In the genomic region with DNA sequence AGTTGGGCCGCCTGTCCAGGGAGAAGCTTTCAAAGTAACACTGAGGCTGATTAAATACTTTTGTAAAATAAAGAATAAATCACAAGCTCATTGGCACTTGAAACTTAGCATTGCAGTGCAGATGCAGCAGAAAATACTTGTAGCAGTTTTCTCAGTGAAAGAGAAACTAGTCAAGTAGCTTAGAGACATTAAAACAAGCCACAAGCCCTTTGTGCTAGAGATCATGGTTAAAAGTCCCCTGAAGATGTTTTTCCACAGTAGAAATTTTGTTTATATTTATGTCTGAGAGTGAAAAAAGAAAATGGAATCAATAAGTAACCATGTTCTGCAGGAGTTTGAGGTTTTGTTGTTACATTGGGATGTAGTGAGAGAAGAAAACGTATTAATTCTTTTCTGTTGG, we compare ENCODE assay signal across 15 cellular contexts. TPM values are rescaled to one million over a fixed set of nuclear protein-coding genes. Genes with fewer than 3 reads are reported as not detected.
DNase-seq lines count a peak whose midpoint lies in the region; ATAC-seq, FAIRE-seq and TF ChIP-seq lines count a peak whose summit lies in the region.
"Had no signal": no experiment of that assay in that cellular context is flagged by ENCODE, and none has a peak within 500 bp of the region (broad histone marks: within the 10 kb centered on the region; RNA-seq: fewer than 3 reads in every experiment).

No MANE protein-coding gene starts in this region.

- H3K27me3 Mint-ChIP-seq in activated CD4-positive, alpha-beta T cell treated with anti-CD3 and anti-CD28 coated beads for 36 hours = no peaks in the 10 kb centered on the region

- H3K79me2 ChIP-seq in GM12878 (ENCODE audit: control insufficient read depth, insufficient read depth, low read length) (peaks cover 72% of the 10 kb centered on the region), smooth muscle cell (ENCODE audit: low read depth) (peaks cover 92% of the 10 kb centered on the region)

- no peak overlapping the region for H3K9ac ChIP-seq in GM12878 (ENCODE audit: control insufficient read depth, insufficient read depth, low read length)
- H3K9ac ChIP-seq in smooth muscle cell (ENCODE audit: low read depth) = no peak overlapping the region

- H2AFZ ChIP-seq in GM12878 (ENCODE audit: control insufficient read depth, low read depth, low read length) = no peak overlapping the region
- no peak overlapping the region for H2AFZ ChIP-seq in smooth muscle cell (ENCODE audit: low read depth)

- intact Hi-C loops in activated CD4-positive, alpha-beta T cell treated with anti-CD3 and anti-CD28 coated beads for 36 hours (cut with DNase I, micrococcal nuclease) = no loop called here
- intact Hi-C loops in GM12878 (cut with micrococcal nuclease; ENCODE audit: unreplicated experiment) (no loop called here), uterus (cut with DNase I; ENCODE audit: low total_unique reads) (no loop called here)

- H3K4me1 Mint-ChIP-seq in activated CD4-positive, alpha-beta T cell treated with anti-CD3 and anti-CD28 coated beads for 36 hours = peaks cover 43% of the 10 kb centered on the region

- TF ChIP-seq POLR2A in GM12878 (IDR thresholded peaks at IDR 0.05; ENCODE audit: low read depth, low read length) (no peak), uterus (IDR thresholded peaks at IDR 0.05) (no peak)

- TF ChIP-seq RAD21 in GM12878 (IDR thresholded peaks at IDR 0.05; ENCODE audit: insufficient read depth, low read depth, low read length) = no peak

- peak; percentile 79 for FAIRE-seq in GM12878 (lab: Jason Lieb, UNC)
- FAIRE-seq: A204.1, H54 had no signal

- H3K4me1 ChIP-seq in GM12878 (ENCODE audit: control insufficient read depth, insufficient read depth, low read length) (peaks cover 14% of the 10 kb centered on the region; the same call in 1 of the 2 replicates), neutrophil (ENCODE audit: control insufficient read depth in 1 of 2, insufficient read depth in 1 of 2, low read depth in 1 of 2, low read length in 1 of 2) (peaks cover 26 to 40% of the 10 kb centered on the region in 2 experiments), smooth muscle cell (ENCODE audit: low read depth) (peaks cover 21% of the 10 kb centered on the region), uterus (peaks cover 0 to 6% of the 10 kb centered on the region in 2 donors)
- H3K4me1 ChIP-seq in effector memory CD4-positive, alpha-beta T cell (ENCODE audit: control insufficient read depth, insufficient read depth, low read length, poor library complexity, severe bottlenecking) = peaks cover 3% of the 10 kb centered on the region

- H4K20me1 ChIP-seq in GM12878 (ENCODE audit: control insufficient read depth, insufficient read depth) = no peaks in the 10 kb centered on the region
- peaks cover 84% of the 10 kb centered on the region for H4K20me1 ChIP-seq in smooth muscle cell (ENCODE audit: low read depth)

- CTCF ChIA-PET in activated CD4-positive, alpha-beta T cell treated with anti-CD3 and anti-CD28 coated beads for 36 hours (lab: Charles Lee) = interaction anchor here (0.9 to 1.5 kb wide), 2 partner anchors 10 to 81 kb away, joined by 3 read pairs; no protein-coding TSS in a partner anchor
- CTCF ChIA-PET in GM12878 (lab: Yijun Ruan, JAX) = interaction anchor here (0.6 to 1.0 kb wide), 2 partner anchors 31 to 1871 kb away, joined by 5 read pairs; no protein-coding TSS in a partner anchor

- H3K4me3 ChIP-seq in GM12878 (peak overlapping the region; percentile 1; the same call in 1 of the 2 replicates), neutrophil (ENCODE audit: low read depth in 1 of 2, low read length in 1 of 2) (no peak overlapping the region), smooth muscle cell (no peak overlapping the region), uterus (no peak overlapping the region)
- no peak overlapping the region for H3K4me3 ChIP-seq in effector memory CD4-positive, alpha-beta T cell (ENCODE audit: insufficient read depth, low read depth, low read length, poor library complexity, severe bottlenecking)
- H3K4me3 ChIP-seq: transverse colon had no signal

- DNase-seq in activated CD4-positive, alpha-beta T cell treated with anti-CD3 and anti-CD28 coated beads for 36 hours = no peak
- DNase-seq in activated CD4-positive, alpha-beta T cell treated with anti-CD3 and anti-CD28 coated beads, Interleukin-2, amount 50 U/mL, for 1 hour = no peak
- DNase-seq in GM12878 (ENCODE audit: low read depth, low spot score) (peak; percentile 24), smooth muscle cell (lab: John Stamatoyannopoulos, UW; ENCODE audit: unreplicated experiment) (no peak), uterus (no peak)
- no peak for DNase-seq in effector memory CD4-positive, alpha-beta T cell
- DNase-seq: NCI-H1436, NCI-H82, SIG-M5, transverse colon had no signal

- no peak overlapping the region for H3K4me3 Mint-ChIP-seq in activated CD4-positive, alpha-beta T cell treated with anti-CD3 and anti-CD28 coated beads for 36 hours

- RAD21 ChIA-PET in GM12878 (lab: Charles Lee; ENCODE audit: unreplicated experiment) = interaction anchor here (1.0 to 1.1 kb wide), 4 partner anchors 16 to 330 kb away, joined by 3 to 5 read pairs (median 4); partner anchors contain the start of gene RBM25

- H3K36me3 ChIP-seq in GM12878 (ENCODE audit: control insufficient read depth in 2 of 2, insufficient read depth in 2 of 2, low read length in 1 of 2) (no peaks in the 10 kb centered on the region), neutrophil (no peaks in the 10 kb centered on the region), smooth muscle cell (ENCODE audit: low read depth) (no peaks in the 10 kb centered on the region), uterus (no peaks in the 10 kb centered on the region)
- no peaks in the 10 kb centered on the region for H3K36me3 ChIP-seq in effector memory CD4-positive, alpha-beta T cell (ENCODE audit: control insufficient read depth, insufficient read depth, low read length)
- H3K36me3 ChIP-seq: transverse colon had no signal

- SMC1A ChIA-PET in GM12878 (lab: Charles Lee; ENCODE audit: uncharacterized antibody, unreplicated experiment) = interaction anchor here (0.6 to 1.6 kb wide), 9 partner anchors 10 to 1821 kb away, joined by 3 to 6 read pairs (median 4); no protein-coding TSS in a partner anchor

- H3K27ac ChIP-seq in GM12878 (ENCODE audit: control insufficient read depth, insufficient read depth) (peak overlapping the region; percentile 27; the same call in 1 of the 2 replicates), neutrophil (peak overlapping the region; percentile 42), smooth muscle cell (ENCODE audit: low read depth) (no peak overlapping the region), uterus (no peak overlapping the region)
- H3K27ac ChIP-seq in effector memory CD4-positive, alpha-beta T cell (ENCODE audit: insufficient read depth, low read length, poor library complexity, severe bottlenecking) = no peak overlapping the region

- H3K9me3 ChIP-seq in GM12878 (replicated peaks; ENCODE audit: control insufficient read depth, insufficient read depth, low read length) (no peaks in the 10 kb centered on the region), neutrophil (no peaks in the 10 kb centered on the region), smooth muscle cell (replicated peaks; ENCODE audit: low read depth) (no peaks in the 10 kb centered on the region), uterus (no peaks in the 10 kb centered on the region)
- H3K9me3 ChIP-seq in effector memory CD4-positive, alpha-beta T cell (ENCODE audit: control insufficient read depth, low read length) = no peaks in the 10 kb centered on the region
- H3K9me3 ChIP-seq: transverse colon had no signal

- H3K4me2 ChIP-seq in GM12878 (ENCODE audit: control insufficient read depth, insufficient read depth) (0 out of 2 replicates have a peak overlapping the region, but pooled peaks have one; percentile 41), smooth muscle cell (no peak overlapping the region)

- TF ChIP-seq EP300 in GM12878 (IDR thresholded peaks at IDR 0.05; ENCODE audit: borderline replicate concordance in 1 of 2, control insufficient read depth in 1 of 2, low read depth in 2 of 2, low read length in 2 of 2) = no peak

- peak overlapping the region; percentile 55 for H3K27ac Mint-ChIP-seq in activated CD4-positive, alpha-beta T cell treated with anti-CD3 and anti-CD28 coated beads for 36 hours

- no peaks in the 10 kb centered on the region for H3K9me3 Mint-ChIP-seq in activated CD4-positive, alpha-beta T cell treated with anti-CD3 and anti-CD28 coated beads for 36 hours (ENCODE audit: low read depth)

- peaks cover 10% of the 10 kb centered on the region for H3K36me3 Mint-ChIP-seq in activated CD4-positive, alpha-beta T cell treated with anti-CD3 and anti-CD28 coated beads for 36 hours (ENCODE audit: low read depth)

- no TSS peak for BruUV-seq in GM12878 (replicated peaks; lab: Mats Ljungman, UMichigan)

- peaks cover 10% of the 10 kb centered on the region for H3F3A ChIP-seq in smooth muscle cell (ENCODE audit: low read depth)

- POLR2A ChIA-PET in activated CD4-positive, alpha-beta T cell treated with anti-CD3 and anti-CD28 coated beads for 36 hours (lab: Charles Lee) = interaction anchor here (0.7 kb wide), 1 partner anchor 57 kb away, joined by 4 read pairs; no protein-coding TSS in a partner anchor
- POLR2A ChIA-PET in GM12878 (lab: Charles Lee) = interaction anchor here (0.7 to 1.1 kb wide), 4 partner anchors 43 to 329 kb away, joined by 3 read pairs; no protein-coding TSS in a partner anchor

- H3K27me3 ChIP-seq in GM12878 (replicated peaks in 1 of 2; ENCODE audit: control insufficient read depth in 2 of 2, insufficient read depth in 2 of 2, low read length in 1 of 2) = no peaks in the 10 kb centered on the region
- H3K27me3 ChIP-seq in neutrophil = no peaks in the 10 kb centered on the region
- H3K27me3 ChIP-seq in smooth muscle cell (ENCODE audit: low read depth) = no peaks in the 10 kb centered on the region
- H3K27me3 ChIP-seq in uterus = no peaks in the 10 kb centered on the region
- H3K27me3 ChIP-seq in effector memory CD4-positive, alpha-beta T cell (replicated peaks; ENCODE audit: control insufficient read depth, insufficient read depth, low read length, poor library complexity, severe bottlenecking) = no peaks in the 10 kb centered on the region
- H3K27me3 ChIP-seq: transverse colon had no signal

- in situ Hi-C loops in GM12878 (cut with MboI) = no loop called here

- no peak for TF ChIP-seq CTCF in GM12878 (IDR thresholded peaks at IDR 0.05 in 2 of 3, conservative IDR thresholded peaks at IDR 0.05 in 1 of 3; ENCODE audit: control insufficient read depth in 2 of 3, extremely low read depth in 1 of 3, insufficient read depth in 1 of 3, low read depth in 3 of 3, low read length in 3 of 3)
- no peak for TF ChIP-seq CTCF in neutrophil (IDR thresholded peaks at IDR 0.05)
- no peak for TF ChIP-seq CTCF in smooth muscle cell (IDR thresholded peaks at IDR 0.05; ENCODE audit: borderline replicate concordance, insufficient read depth, poor library complexity, severe bottlenecking)
- no peak for TF ChIP-seq CTCF in uterus (IDR thresholded peaks at IDR 0.05)

- ATAC-seq in activated CD4-positive, alpha-beta T cell treated with anti-CD3 and anti-CD28 coated beads for 36 hours = peak; percentile 23
- ATAC-seq in GM21825 (IDR thresholded peaks at IDR 0.05; ENCODE audit: unreplicated experiment) (peak; percentile 62), GM12878 (peak; percentile 87)
- ATAC-seq: esophagus mucosa had no signal

- 19% methylated on average over 2 of the region's 2 CpGs for WGBS in GM12878 (ENCODE audit: insufficient coverage, insufficient replicate concordance, low lambda C conversion rate, missing lambda C conversion rate)
- WGBS in smooth muscle cell (ENCODE audit: low lambda C conversion rate) = 100% methylated on average over 2 of the region's 2 CpGs

RNA-seq across cellular contexts. Expression of gene PSEN1, which starts 5.9 kb away (rescaled TPM):
- 10 to 100 TPM; 31.2 to 31.6 TPM for total RNA-seq in activated CD4-positive, alpha-beta T cell treated with anti-CD3 and anti-CD28 coated beads for 36 hours
- total RNA-seq in GM12878 (2013; cell fraction: nucleolus; rRNA removed) = 107 and 112 TPM in 2 replicates
- 21.5 and 27.2 TPM in 2 replicates for total RNA-seq in GM12878 (2014; rRNA removed)
- 21.9 and 22.0 TPM in 2 replicates for total RNA-seq in GM12878 (2014; rRNA removed; fragmentation: Illumina TruSeq; extraction: Trizol)
- total RNA-seq in GM12878 (2021) = 27.5 and 28.3 TPM in 2 replicates
- 27.8 TPM for polyA plus RNA-seq in GM12878 (2011; ENCODE audit: low read depth)
- polyA plus RNA-seq in GM12878 (2011; rRNA removed) = 17.9 and 19.2 TPM in 2 replicates
- 11.1 and 24.9 TPM in 2 replicates for polyA plus RNA-seq in GM12878 (2011; cell fraction: cytosol; rRNA removed)
- polyA plus RNA-seq in GM12878 (2011; cell fraction: nucleus; rRNA removed) = 12.2 and 12.5 TPM in 2 replicates
- 19.6 and 20.5 TPM in 2 replicates for polyA plus RNA-seq in GM12878 (2012)
- polyA plus RNA-seq in GM12878 (2014; fragmentation: Illumina TruSeq; extraction: Trizol) = 32.3 and 37.3 TPM in 2 replicates
- 10 to 100 TPM in 1 of 2 experiments, 1 to 10 TPM in 1; 8.9 to 10.1 TPM for polyA plus RNA-seq in GM12878 (2014; fragmentation: Nextera tagmentation; extraction: Ambion mirVana)
- 15.4 and 17.5 TPM in 2 replicates for polyA plus RNA-seq in GM12878 (2014; rRNA removed)
- polyA plus RNA-seq in GM12878 (2016; fragmentation: Nextera tagmentation; extraction: Ambion mirVana) = 10 to 100 TPM; 28.7 to 31.5 TPM
- 45.2 and 48.2 TPM in 2 replicates for polyA minus RNA-seq in GM12878 (2011; rRNA and poly(A)+ RNA removed)
- polyA minus RNA-seq in GM12878 (2011; cell fraction: cytosol; rRNA and poly(A)+ RNA removed) = 10.7 and 22.6 TPM in 2 replicates
- 14.7 and 25.4 TPM in 2 replicates for polyA minus RNA-seq in GM12878 (2011; cell fraction: nucleus; rRNA and poly(A)+ RNA removed)
- 40.6 and 55.1 TPM in 2 replicates for total RNA-seq in smooth muscle cell
- 34.5 and 37.7 TPM in 2 replicates for polyA plus RNA-seq in smooth muscle cell
- total RNA-seq in uterus = 100 to 1,000 TPM in 1 of 4 donors, 10 to 100 TPM in 3; 38.8 to 129 (median 67.8) TPM

Comparison
In these comparisons a context has a peak if more than half of its experiments do, and no peak if none do; other contexts are left out.
1. ATAC-seq: peak in every context shown above with its lines; median percentile 87 in GM12878; 62 in GM21825; 23 in activated CD4-positive, alpha-beta T cell treated with anti-CD3 and anti-CD28 coated beads for 36 hours.
2. H3K27ac ChIP-seq: peak in GM12878 (single experiment) and neutrophil (single experiment); none in smooth muscle cell (single experiment), uterus (0 of 2) and effector memory CD4-positive, alpha-beta T cell (single experiment).